ENCODE assay signal across 10 cellular contexts in genomic region chr6:105786890-105787655, GRCh38.
DNase-seq lines count a peak whose midpoint lies in the region; ATAC-seq lines count a peak whose summit lies in the region.
"Had no signal": no experiment of that assay in that cellular context is flagged by ENCODE, and none has a peak within 500 bp of the region (broad histone marks: within the 10 kb centered on the region; RNA-seq: fewer than 3 reads in every experiment).

No MANE protein-coding gene starts in this region.

- DNase-seq in activated naive CD8-positive, alpha-beta T cell treated with anti-CD3 and anti-CD28 coated beads for 36 hours, result peak; percentile 30
- DNase-seq in SW 1271 (lab: John Stamatoyannopoulos, UW) (no peak), OCI-M2 (lab: John Stamatoyannopoulos, UW; ENCODE audit: unreplicated experiment) (no peak), posterior vena cava (ENCODE audit: low spot score) (no peak), HUDEP-2 (lab: John Stamatoyannopoulos, UW; ENCODE audit: unreplicated experiment in 76 of 76) (no peak)
- DNase-seq: activated CD8-positive, alpha-beta memory T cell treated with anti-CD3 and anti-CD28 coated beads for 24 hours; occipital lobe had no signal

- H3K4me1 Mint-ChIP-seq in activated naive CD8-positive, alpha-beta T cell treated with anti-CD3 and anti-CD28 coated beads for 36 hours, result peaks cover 22% of the 10 kb centered on the region

- no peak overlapping the region for H3K27ac Mint-ChIP-seq in activated naive CD8-positive, alpha-beta T cell treated with anti-CD3 and anti-CD28 coated beads for 36 hours

- ATAC-seq in GM18499 (IDR thresholded peaks at IDR 0.05; ENCODE audit: insufficient read depth, unreplicated experiment), result peak; percentile 45
- peak; percentile 74 for ATAC-seq in GM19395 (IDR thresholded peaks at IDR 0.05; ENCODE audit: unreplicated experiment)
- peak; percentile 62 for ATAC-seq in HG03066 (IDR thresholded peaks at IDR 0.05; ENCODE audit: low read depth, unreplicated experiment)

- H3K4me3 Mint-ChIP-seq in activated naive CD8-positive, alpha-beta T cell treated with anti-CD3 and anti-CD28 coated beads for 36 hours, result no peak overlapping the region

- H3K27me3 Mint-ChIP-seq in activated naive CD8-positive, alpha-beta T cell treated with anti-CD3 and anti-CD28 coated beads for 36 hours, result peaks cover 13% of the 10 kb centered on the region

- peaks cover 1% of the 10 kb centered on the region for H3K36me3 Mint-ChIP-seq in activated naive CD8-positive, alpha-beta T cell treated with anti-CD3 and anti-CD28 coated beads for 36 hours

- peaks cover 1% of the 10 kb centered on the region for H3K9me3 Mint-ChIP-seq in activated naive CD8-positive, alpha-beta T cell treated with anti-CD3 and anti-CD28 coated beads for 36 hours

- intact Hi-C loops in posterior vena cava (cut with DNase I), result no loop called here
